In the genomic region with DNA sequence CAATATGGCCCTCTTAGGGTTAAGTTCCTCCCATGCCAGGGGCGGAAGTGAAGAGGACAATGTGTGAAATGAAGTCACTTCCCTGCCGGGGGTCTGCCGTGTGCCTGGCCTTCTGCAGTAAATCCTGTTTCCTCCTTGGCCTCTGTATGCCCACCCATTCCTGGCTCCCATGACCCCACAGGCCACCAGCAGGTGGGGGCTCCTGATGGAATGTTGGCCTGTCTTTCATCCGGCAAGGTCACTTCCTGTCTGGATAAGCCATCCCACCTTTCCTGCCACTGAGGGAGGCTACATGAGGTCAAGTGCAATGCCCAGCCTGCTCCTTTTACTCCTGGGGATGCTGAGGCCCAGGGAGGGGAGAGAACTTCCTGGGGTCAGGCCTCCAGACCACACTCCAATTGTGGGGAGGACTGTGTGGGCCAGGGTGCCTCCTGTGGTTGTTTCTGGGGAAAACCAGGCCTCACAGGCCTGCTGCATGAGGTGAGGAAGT, we compare ENCODE assay signal across 19 cellular contexts. TPM values are rescaled to one million over a fixed set of nuclear protein-coding genes. Genes with fewer than 3 reads are reported as not detected.
A peak's percentile ranks its signal among the peaks of the same experiment; 100 is the strongest.
DNase-seq lines count a peak whose midpoint lies in the region; ATAC-seq, FAIRE-seq and TF ChIP-seq lines count a peak whose summit lies in the region.
"Had no signal": no experiment of that assay in that cellular context is flagged by ENCODE, and none has a peak within 500 bp of the region (broad histone marks: within the 10 kb centered on the region; RNA-seq: fewer than 3 reads in every experiment).

No MANE protein-coding gene starts in this region.

- WGBS in GM12878 (ENCODE audit: insufficient coverage, insufficient replicate concordance, low lambda C conversion rate, missing lambda C conversion rate), result 74% methylated on average over 4 of the region's 4 CpGs
- no CpG with 5 or more reads among the region's 4 CpGs for WGBS in neuronal stem cell (ENCODE audit: extremely low coverage in 2 of 2, insufficient read length in 2 of 2, insufficient replicate concordance in 1 of 2), 2 donors

- H3K27me3 ChIP-seq in BLaER1 (no peaks in the 10 kb centered on the region), GM12878 (replicated peaks in 1 of 2; ENCODE audit: control insufficient read depth in 2 of 2, insufficient read depth in 2 of 2, low read length in 1 of 2) (no peaks in the 10 kb centered on the region), right atrium auricular region (no peaks in the 10 kb centered on the region), neuronal stem cell (ENCODE audit: control insufficient read depth in 3 of 3, insufficient read depth in 3 of 3, low read depth in 1 of 3, low read length in 3 of 3) (no peaks in the 10 kb centered on the region)
- H3K27me3 ChIP-seq: SJSA1 had no signal

- H3K79me2 ChIP-seq in GM12878 (ENCODE audit: control insufficient read depth, insufficient read depth, low read length), result peaks cover 5% of the 10 kb centered on the region

- TF ChIP-seq POLR2A in GM12878 (IDR thresholded peaks at IDR 0.05; ENCODE audit: low read depth, low read length) (no peak), GM18505 (IDR thresholded peaks at IDR 0.05; ENCODE audit: borderline replicate concordance, extremely low read depth, insufficient read depth, insufficient read length) (no peak)

- H3K79me1 ChIP-seq in neuronal stem cell (ENCODE audit: low read depth, low read length), result no peaks in the 10 kb centered on the region

- in situ Hi-C loops in GM12878 (cut with MboI), result no loop called here

- no peak for TF ChIP-seq RAD21 in GM12878 (IDR thresholded peaks at IDR 0.05; ENCODE audit: insufficient read depth, low read depth, low read length)

- TF ChIP-seq CTCF in GM12878 (IDR thresholded peaks at IDR 0.05 in 2 of 3, conservative IDR thresholded peaks at IDR 0.05 in 1 of 3; ENCODE audit: control insufficient read depth in 2 of 3, extremely low read depth in 1 of 3, insufficient read depth in 1 of 3, low read depth in 3 of 3, low read length in 3 of 3), result no peak
- TF ChIP-seq CTCF in right atrium auricular region (IDR thresholded peaks at IDR 0.05), result no peak

- H3K4me3 Mint-ChIP-seq in activated T-helper 17 cell treated with anti-CD3 and anti-CD28 coated beads, Interleukin-2, amount 50 U/mL, for 72 hours, result no peak overlapping the region
- H3K4me3 Mint-ChIP-seq: activated CD8-positive, alpha-beta T cell treated with anti-CD3 and anti-CD28 coated beads, Interleukin-2, amount 10 ng/mL, durations not matched to agents 7 days and 5 days; type B pancreatic cell had no signal

- DNase-seq in GM12878 (ENCODE audit: low read depth, low spot score) (no peak), right atrium auricular region (ENCODE audit: low spot score) (no peak), neuronal stem cell (ENCODE audit: low spot score) (no peak), germinal center (ENCODE audit: low spot score) (no peak)
- DNase-seq in activated naive CD4-positive, alpha-beta T cell treated with Interleukin-2 at 50 U/mL for 16 hours, result no peak
- DNase-seq: activated CD8-positive, alpha-beta T cell treated with anti-CD3 and anti-CD28 coated beads, Interleukin-2, amount 10 ng/mL, durations not matched to agents 7 days and 5 days; COR-L47; NCI-H2081 treated with DMSO at 0.1 percent for 48 hours; stimulated activated CD4-positive, alpha-beta T cell treated with anti-CD3 and anti-CD28 coated beads, Interleukin-1b, Interleukin-23, amount 100 ng/mL, for 48 hours had no signal

- H4K20me1 ChIP-seq in BLaER1 (peaks cover 6% of the 10 kb centered on the region; the same call in 1 of the 2 replicates), GM12878 (ENCODE audit: control insufficient read depth, insufficient read depth) (no peaks in the 10 kb centered on the region)

- intact Hi-C loops in GM12878 (cut with micrococcal nuclease; ENCODE audit: unreplicated experiment), result no loop called here

- H2BK5ac ChIP-seq in neuronal stem cell (ENCODE audit: low read length), result peak overlapping the region; percentile 12

- H4K8ac ChIP-seq in neuronal stem cell (ENCODE audit: low read depth, low read length), result no peak overlapping the region

- H2BK15ac ChIP-seq in neuronal stem cell (ENCODE audit: low read length), result peak overlapping the region; percentile 41

- no peak overlapping the region for H2AFZ ChIP-seq in GM12878 (ENCODE audit: control insufficient read depth, low read depth, low read length)
- peak overlapping the region; percentile 27 for H2AFZ ChIP-seq in neuronal stem cell (ENCODE audit: low read length)

- H3K23ac ChIP-seq in neuronal stem cell (ENCODE audit: low read depth, low read length, poor library complexity), result peak overlapping the region; percentile 49

- H3K18ac ChIP-seq in neuronal stem cell (ENCODE audit: low read length), result peak overlapping the region; percentile 20

- no peak overlapping the region for H3K14ac ChIP-seq in neuronal stem cell (ENCODE audit: low read length)

- H3K9me3 ChIP-seq in BLaER1 (no peaks in the 10 kb centered on the region), GM12878 (replicated peaks; ENCODE audit: control insufficient read depth, insufficient read depth, low read length) (no peaks in the 10 kb centered on the region), right atrium auricular region (no peaks in the 10 kb centered on the region), neuronal stem cell (replicated peaks in 1 of 2; ENCODE audit: control insufficient read depth in 2 of 2, insufficient read depth in 1 of 2, low read depth in 1 of 2, low read length in 2 of 2) (no peaks in the 10 kb centered on the region)
- H3K9me3 ChIP-seq: prostate gland, SJSA1 had no signal

- peak overlapping the region; percentile 68 for H3K9ac ChIP-seq in BLaER1
- no peak overlapping the region for H3K9ac ChIP-seq in GM12878 (ENCODE audit: control insufficient read depth, insufficient read depth, low read length)
- no peak overlapping the region for H3K9ac ChIP-seq in neuronal stem cell (ENCODE audit: low read depth, low read length, poor library complexity)

- H3K27ac ChIP-seq in BLaER1 (peak overlapping the region; percentile 85), GM12878 (ENCODE audit: control insufficient read depth, insufficient read depth) (no peak overlapping the region), right atrium auricular region (peak overlapping the region; percentile 24 to 31), neuronal stem cell (replicated peaks; ENCODE audit: low read length) (no peak overlapping the region)
- H3K27ac ChIP-seq: prostate gland, SJSA1 had no signal

- peak overlapping the region; percentile 27; the same call in 1 of the 2 replicates for H3K4me3 ChIP-seq in BLaER1
- H3K4me3 ChIP-seq in GM12878, result no peak overlapping the region
- no peak overlapping the region for H3K4me3 ChIP-seq in right atrium auricular region
- H3K4me3 ChIP-seq in neuronal stem cell (ENCODE audit: low read length in 2 of 2), result no peak overlapping the region
- H3K4me3 ChIP-seq: prostate gland, SJSA1 had no signal

- no TSS peak for BruUV-seq in GM12878 (replicated peaks; lab: Mats Ljungman, UMichigan)

- H3K4me1 ChIP-seq in BLaER1 (peaks cover 100% of the 10 kb centered on the region), GM12878 (ENCODE audit: control insufficient read depth, insufficient read depth, low read length) (peaks cover 21% of the 10 kb centered on the region), right atrium auricular region (peaks cover 0 to 29% of the 10 kb centered on the region in 2 donors), neuronal stem cell (ENCODE audit: control insufficient read depth in 2 of 2, insufficient read depth in 1 of 2, low read depth in 1 of 2, low read length in 2 of 2) (peaks cover 8 to 10% of the 10 kb centered on the region in 2 donors)
- H3K4me1 ChIP-seq: prostate gland, SJSA1 had no signal

- no peaks in the 10 kb centered on the region for H3K36me3 Mint-ChIP-seq in activated T-helper 17 cell treated with anti-CD3 and anti-CD28 coated beads, Interleukin-2, amount 50 U/mL, for 72 hours (ENCODE audit: low read depth)
- H3K36me3 Mint-ChIP-seq: type B pancreatic cell had no signal

- H3K4me2 ChIP-seq in BLaER1 (peak overlapping the region; percentile 87), GM12878 (ENCODE audit: control insufficient read depth, insufficient read depth) (no peak overlapping the region), neuronal stem cell (ENCODE audit: insufficient read depth, low read length, poor library complexity, severe bottlenecking) (no peak overlapping the region)

- TF ChIP-seq EP300 in GM12878 (IDR thresholded peaks at IDR 0.05; ENCODE audit: borderline replicate concordance in 1 of 2, control insufficient read depth in 1 of 2, low read depth in 2 of 2, low read length in 2 of 2), result no peak

- H3K4ac ChIP-seq in neuronal stem cell (ENCODE audit: low read length), result no peak overlapping the region

- no peaks in the 10 kb centered on the region for H3K4me1 Mint-ChIP-seq in activated T-helper 17 cell treated with anti-CD3 and anti-CD28 coated beads, Interleukin-2, amount 50 U/mL, for 72 hours

- ATAC-seq in GM12878, result peak; percentile 39; the same call in 2 of the 3 replicates
- ATAC-seq in GM18505 (IDR thresholded peaks at IDR 0.05; ENCODE audit: unreplicated experiment), result no peak
- ATAC-seq in activated T-helper 17 cell treated with anti-CD3 and anti-CD28 coated beads, Interleukin-2, amount 50 U/mL, for 72 hours (replicated peaks), result no peak
- ATAC-seq: activated CD8-positive, alpha-beta T cell treated with anti-CD3 and anti-CD28 coated beads, Interleukin-2, amount 10 ng/mL, durations not matched to agents 7 days and 5 days had no signal

- RAD21 ChIA-PET in GM12878 (lab: Charles Lee; ENCODE audit: unreplicated experiment), result no interaction called here

- FAIRE-seq in GM12878 (lab: Jason Lieb, UNC), result no peak
- FAIRE-seq: A204.1, astrocyte had no signal

- H4K91ac ChIP-seq in neuronal stem cell (ENCODE audit: low read depth, low read length, poor library complexity), result no peak overlapping the region

- peak overlapping the region; percentile 82 for H2AK5ac ChIP-seq in neuronal stem cell (ENCODE audit: low read depth, low read length)

- no peak overlapping the region for H3K27ac Mint-ChIP-seq in activated T-helper 17 cell treated with anti-CD3 and anti-CD28 coated beads, Interleukin-2, amount 50 U/mL, for 72 hours
- H3K27ac Mint-ChIP-seq: activated CD8-positive, alpha-beta T cell treated with anti-CD3 and anti-CD28 coated beads, Interleukin-2, amount 10 ng/mL, durations not matched to agents 7 days and 5 days; activated T-helper 2 cell treated with anti-CD3 and anti-CD28 coated beads, Interferon-gamma antibody, Interleukin-2, Interleukin-4, amounts not matched to agents 10 μg/mL and 5 μg/mL and 100 μg/mL, durations not matched to agents 14 hours and 24 hours and 36 hours; type B pancreatic cell had no signal

- no peak overlapping the region for H2BK120ac ChIP-seq in neuronal stem cell (ENCODE audit: low read depth, low read length)

- H3K36me3 ChIP-seq in BLaER1 (0 out of 2 replicates have a peak, but pooled peaks cover 6% of the 10 kb centered on the region), GM12878 (ENCODE audit: control insufficient read depth in 2 of 2, insufficient read depth in 2 of 2, low read length in 1 of 2) (no peaks in the 10 kb centered on the region; a peak in 1 of 4 replicates), right atrium auricular region (no peaks in the 10 kb centered on the region), neuronal stem cell (replicated peaks in 1 of 2; ENCODE audit: control insufficient read depth in 2 of 2, insufficient read depth in 2 of 2, low read length in 2 of 2) (no peaks in the 10 kb centered on the region)
- H3K36me3 ChIP-seq: prostate gland, SJSA1 had no signal

- POLR2A ChIA-PET in GM12878 (lab: Charles Lee), result no interaction called here

- H2BK12ac ChIP-seq in neuronal stem cell (ENCODE audit: low read length), result no peak overlapping the region

- H3K9me3 Mint-ChIP-seq in activated T-helper 17 cell treated with anti-CD3 and anti-CD28 coated beads, Interleukin-2, amount 50 U/mL, for 72 hours, result no peaks in the 10 kb centered on the region
- H3K9me3 Mint-ChIP-seq: activated T-helper 2 cell treated with anti-CD3 and anti-CD28 coated beads, Interferon-gamma antibody, Interleukin-2, Interleukin-4, amounts not matched to agents 10 μg/mL and 5 μg/mL and 100 μg/mL, durations not matched to agents 14 hours and 24 hours and 36 hours; type B pancreatic cell had no signal

- CTCF ChIA-PET in GM12878 (lab: Yijun Ruan, JAX), result interaction anchor here (1.6 kb wide), 1 partner anchor 8 kb away, joined by 5 read pairs; no protein-coding TSS in a partner anchor

- SMC1A ChIA-PET in GM12878 (lab: Charles Lee; ENCODE audit: uncharacterized antibody, unreplicated experiment), result interaction anchor here (1.2 kb wide), 1 partner anchor 22 kb away, joined by 3 read pairs; no protein-coding TSS in a partner anchor

- H3K27me3 Mint-ChIP-seq in activated T-helper 17 cell treated with anti-CD3 and anti-CD28 coated beads, Interleukin-2, amount 50 U/mL, for 72 hours, result no peaks in the 10 kb centered on the region
- H3K27me3 Mint-ChIP-seq: type B pancreatic cell had no signal

RNA-seq across cellular contexts. Expression of a gene that starts 22.3 kb away (rescaled TPM):
- 15.5 and 17.8 TPM in 2 replicates for total RNA-seq in GM12878 (2013; cell fraction: nucleolus; rRNA removed)
- total RNA-seq in GM12878 (2014; rRNA removed), result 19.0 and 20.4 TPM in 2 replicates
- total RNA-seq in GM12878 (2014; rRNA removed; fragmentation: Illumina TruSeq; extraction: Trizol), result 6.7 and 7.7 TPM in 2 replicates
- total RNA-seq in GM12878 (2021), result 20.7 and 20.9 TPM in 2 replicates
- 1.9 TPM for polyA plus RNA-seq in GM12878 (2011; ENCODE audit: low read depth)
- 5.4 and 7.7 TPM in 2 replicates for polyA plus RNA-seq in GM12878 (2011; rRNA removed)
- polyA plus RNA-seq in GM12878 (2011; cell fraction: cytosol; rRNA removed), result 10.2 and 11.2 TPM in 2 replicates
- 31.5 and 33.4 TPM in 2 replicates for polyA plus RNA-seq in GM12878 (2011; cell fraction: nucleus; rRNA removed)
- 3.6 and 6.9 TPM in 2 replicates for polyA plus RNA-seq in GM12878 (2012)
- polyA plus RNA-seq in GM12878 (2014; fragmentation: Illumina TruSeq; extraction: Trizol), result 4.0 and 7.2 TPM in 2 replicates
- 1 to 10 TPM in 1 of 2 experiments, under 1 TPM in 1; 0.43 to 1.2 TPM for polyA plus RNA-seq in GM12878 (2014; fragmentation: Nextera tagmentation; extraction: Ambion mirVana)
- polyA plus RNA-seq in GM12878 (2014; rRNA removed), result 14.8 and 15.4 TPM in 2 replicates
- polyA plus RNA-seq in GM12878 (2016; fragmentation: Nextera tagmentation; extraction: Ambion mirVana), result 10 to 100 TPM; 10.3 to 11.0 TPM
- 7.2 and 16.4 TPM in 2 replicates for polyA minus RNA-seq in GM12878 (2011; rRNA and poly(A)+ RNA removed)
- 6.9 and 7.1 TPM in 2 replicates for polyA minus RNA-seq in GM12878 (2011; cell fraction: cytosol; rRNA and poly(A)+ RNA removed)
- 8.1 and 12.5 TPM in 2 replicates for polyA minus RNA-seq in GM12878 (2011; cell fraction: nucleus; rRNA and poly(A)+ RNA removed)
- total RNA-seq in right atrium auricular region, result 1 to 10 TPM; 4.9 to 8.5 TPM
- 8.1 TPM for polyA plus RNA-seq in neuronal stem cell (2013, experiment 1 of 2)
- 8.1 TPM for polyA plus RNA-seq in neuronal stem cell (2013, experiment 2 of 2)
- total RNA-seq in activated T-helper 17 cell treated with anti-CD3 and anti-CD28 coated beads, Interleukin-2, amount 50 U/mL, for 72 hours, result 1 to 10 TPM in 1 of 2 donors, under 1 TPM in 1; 0.17 to 1.4 TPM
- total RNA-seq: SJSA1 had no signal

RNA-seq across cellular contexts. Expression of a gene that starts 59.4 kb away (rescaled TPM):
- not detected in 2 replicates for total RNA-seq in GM12878 (2013; cell fraction: nucleolus; rRNA removed)
- total RNA-seq in GM12878 (2014; rRNA removed) (not detected in 2 replicates), GM12878 (2014; rRNA removed; fragmentation: Illumina TruSeq; extraction: Trizol) (not detected in 2 replicates), GM12878 (2021) (0.11 TPM in 1 of 2 replicates, not detected in the other), right atrium auricular region (not detected)
- polyA plus RNA-seq in GM12878 (2011; ENCODE audit: low read depth), result not detected
- polyA plus RNA-seq in GM12878 (2011; rRNA removed) (not detected in 2 replicates), GM12878 (2014; fragmentation: Illumina TruSeq; extraction: Trizol) (not detected in 2 replicates), GM12878 (2014; fragmentation: Nextera tagmentation; extraction: Ambion mirVana) (not detected), GM12878 (2014; rRNA removed) (not detected in 2 replicates), GM12878 (2016; fragmentation: Nextera tagmentation; extraction: Ambion mirVana) (not detected)
- polyA plus RNA-seq in GM12878 (2011; cell fraction: cytosol; rRNA removed), result not detected in 2 replicates
- polyA plus RNA-seq in GM12878 (2011; cell fraction: nucleus; rRNA removed), result not detected in 2 replicates
- polyA plus RNA-seq in GM12878 (2012), result not detected in 2 replicates
- not detected in 2 replicates for polyA minus RNA-seq in GM12878 (2011; rRNA and poly(A)+ RNA removed)
- not detected in 2 replicates for polyA minus RNA-seq in GM12878 (2011; cell fraction: cytosol; rRNA and poly(A)+ RNA removed)
- not detected in 2 replicates for polyA minus RNA-seq in GM12878 (2011; cell fraction: nucleus; rRNA and poly(A)+ RNA removed)
- polyA plus RNA-seq in neuronal stem cell (2013, experiment 1 of 2), result not detected
- not detected for polyA plus RNA-seq in neuronal stem cell (2013, experiment 2 of 2)
- not detected for total RNA-seq in activated T-helper 17 cell treated with anti-CD3 and anti-CD28 coated beads, Interleukin-2, amount 50 U/mL, for 72 hours
- total RNA-seq: activated CD8-positive, alpha-beta T cell treated with anti-CD3 and anti-CD28 coated beads, Interleukin-2, amount 10 ng/mL, durations not matched to agents 7 days and 5 days; activated T-helper 2 cell treated with anti-CD3 and anti-CD28 coated beads, Interferon-gamma antibody, Interleukin-2, Interleukin-4, amounts not matched to agents 10 μg/mL and 5 μg/mL and 100 μg/mL, durations not matched to agents 14 hours and 24 hours and 36 hours; astrocyte; MCF 10A; prostate gland; SJSA1 had no signal

Comparison
In these comparisons a context has a peak if more than half of its experiments do, and no peak if none do; other contexts are left out.
1. H3K27ac ChIP-seq: peak in BLaER1 (single experiment) and right atrium auricular region (2 of 2); none in GM12878 (single experiment) and neuronal stem cell (single experiment).